Comparison of ENCODE assay signal across 19 cellular contexts in genomic region chr1:3440711-3441389, GRCh38.
"Had no signal": no experiment of that assay in that cellular context is flagged by ENCODE, and none has a peak within 500 bp of the region (broad histone marks: within the 10 kb centered on the region; RNA-seq: fewer than 3 reads in every experiment).

No MANE protein-coding gene starts in this region.

- H3K27ac Mint-ChIP-seq: activated naive CD4-positive, alpha-beta T cell treated with anti-CD3 and anti-CD28 coated beads for 36 hours; stimulated activated effector memory CD8-positive, alpha-beta T cell treated with anti-CD3 and anti-CD28 coated beads, Interleukin-12 subunit alpha, Interleukin-12 subunit beta, amount 100 ng/mL, for 72 hours; T-cell had no signal

- H3K4me2 ChIP-seq: smooth muscle cell had no signal

- H3K4me1 ChIP-seq: stomach had no signal

- H3K36me3 Mint-ChIP-seq: stimulated activated effector memory CD8-positive, alpha-beta T cell treated with anti-CD3 and anti-CD28 coated beads, Interleukin-12 subunit alpha, Interleukin-12 subunit beta, amount 100 ng/mL, for 72 hours; T-cell had no signal

- H3K4me1 Mint-ChIP-seq: central memory CD8-positive, alpha-beta T cell; stimulated activated effector memory CD8-positive, alpha-beta T cell treated with anti-CD3 and anti-CD28 coated beads, Interleukin-12 subunit alpha, Interleukin-12 subunit beta, amount 100 ng/mL, for 72 hours; T-cell had no signal

- H3K4me3 ChIP-seq: ovary, smooth muscle cell, stomach, thoracic aorta had no signal

- H3K27me3 ChIP-seq: ovary had no signal

- ATAC-seq: activated T-cell treated with anti-CD3 and anti-CD28 coated beads, Interleukin-2, amount 50 U/mL, for 4 hours; left lobe of liver; SK-N-SH treated with all-trans-retinoic acid at 6 μM for 48 hours; stimulated activated effector memory CD8-positive, alpha-beta T cell treated with anti-CD3 and anti-CD28 coated beads, Interleukin-12 subunit alpha, Interleukin-12 subunit beta, amount 100 ng/mL, for 72 hours; T-cell had no signal

- H3K4me3 Mint-ChIP-seq: activated naive CD4-positive, alpha-beta T cell treated with anti-CD3 and anti-CD28 coated beads for 36 hours; activated T-cell treated with anti-CD3 and anti-CD28 coated beads, Interleukin-2, amount 50 U/mL, for 4 hours; central memory CD8-positive, alpha-beta T cell; stimulated activated effector memory CD8-positive, alpha-beta T cell treated with anti-CD3 and anti-CD28 coated beads, Interleukin-12 subunit alpha, Interleukin-12 subunit beta, amount 100 ng/mL, for 72 hours; T-cell had no signal

- H3K36me3 ChIP-seq: brain microvascular endothelial cell, ovary, stomach, thoracic aorta had no signal

- DNase-seq: activated CD4-positive, alpha-beta T cell treated with anti-CD3 and anti-CD28 coated beads, Interleukin-2, amount 50 U/mL, for 1 hour; activated CD4-positive, CD25-positive, alpha-beta regulatory T cell treated with anti-CD3 and anti-CD28 coated beads, Interleukin-2, amount 50 U/mL, for 72 hours; activated CD8-positive, alpha-beta memory T cell treated with anti-CD3 and anti-CD28 coated beads, Interleukin-2, amount 50 U/mL, for 4 hours; activated naive CD4-positive, alpha-beta T cell treated with anti-CD3 and anti-CD28 coated beads for 36 hours; activated T-cell treated with anti-CD3 and anti-CD28 coated beads, Interleukin-2, amount 50 U/mL, for 4 hours; brain microvascular endothelial cell; effector memory CD4-positive, alpha-beta T cell; foreskin fibroblast; ovary; stimulated activated CD4-positive, alpha-beta T cell treated with anti-CD3 and anti-CD28 coated beads, Interleukin-4, amount 100 ng/mL, for 24 hours; stomach; T-cell had no signal

- H3K27ac ChIP-seq: brain microvascular endothelial cell, epithelial cell of prostate, ovary, stomach, thoracic aorta had no signal

- H3K9me3 ChIP-seq: ovary, thoracic aorta had no signal

- H3K9me3 Mint-ChIP-seq: activated naive CD4-positive, alpha-beta T cell treated with anti-CD3 and anti-CD28 coated beads for 36 hours; activated T-cell treated with anti-CD3 and anti-CD28 coated beads, Interleukin-2, amount 50 U/mL, for 4 hours; central memory CD8-positive, alpha-beta T cell; stimulated activated effector memory CD8-positive, alpha-beta T cell treated with anti-CD3 and anti-CD28 coated beads, Interleukin-12 subunit alpha, Interleukin-12 subunit beta, amount 100 ng/mL, for 72 hours; T-cell had no signal
